ENCODE assay signal across 8 cellular contexts in the genomic region with DNA sequence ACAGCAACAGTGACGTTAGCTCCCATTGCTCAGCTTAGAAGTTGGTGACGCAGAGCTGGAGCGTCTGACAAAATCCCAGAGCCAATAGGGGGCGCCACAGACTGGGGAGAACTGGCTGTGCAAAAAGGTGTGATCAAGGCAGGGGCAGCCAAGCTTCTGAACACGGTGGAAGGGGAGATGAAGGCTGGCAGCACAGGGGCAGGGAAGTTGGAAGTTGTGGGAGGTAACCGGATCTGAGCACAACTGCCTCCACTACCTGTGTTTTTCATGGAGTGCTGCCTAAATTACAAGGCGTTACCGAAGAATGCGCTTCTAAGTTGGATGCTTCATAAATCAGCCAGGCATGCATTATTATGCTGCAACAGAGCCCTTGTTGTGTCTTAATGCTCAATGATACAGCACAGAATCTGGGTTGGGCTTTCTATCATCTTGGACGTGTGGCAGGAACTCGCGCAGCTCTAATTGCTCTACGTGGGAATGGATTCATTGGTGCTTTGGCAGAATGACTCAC.
DNase-seq lines count a peak whose midpoint lies in the region; ATAC-seq, FAIRE-seq and TF ChIP-seq lines count a peak whose summit lies in the region.

No MANE protein-coding gene starts in this region.

- H3K36me3 Mint-ChIP-seq in naive thymus-derived CD8-positive, alpha-beta T cell, result no peaks in the 10 kb centered on the region

- H3K9ac ChIP-seq in SU-DHL-6 (ENCODE audit: low read length), result no peak overlapping the region

- peaks cover 0 to 3% (median 0%) of the 10 kb centered on the region in 9 donors for H3K9me3 Mint-ChIP-seq in naive thymus-derived CD8-positive, alpha-beta T cell

- no peaks in the 10 kb centered on the region for H4K20me1 ChIP-seq in SU-DHL-6 (ENCODE audit: low read depth, low read length)

- ATAC-seq in naive thymus-derived CD8-positive, alpha-beta T cell, result no peak
- ATAC-seq in HG02678 (IDR thresholded peaks at IDR 0.05; ENCODE audit: unreplicated experiment), result no peak
- no peak for ATAC-seq in HG02970 (IDR thresholded peaks at IDR 0.05; ENCODE audit: low FRiP score, unreplicated experiment)

- H2AFZ ChIP-seq in SU-DHL-6 (ENCODE audit: low read depth, low read length, severe bottlenecking), result no peak overlapping the region

- H3K4me3 Mint-ChIP-seq in naive thymus-derived CD8-positive, alpha-beta T cell, result no peak overlapping the region

- DNase-seq in HEK293T (ENCODE audit: extremely low spot score) (peak; percentile 42), iPS DF 19.7 (ENCODE audit: low read depth, low spot score) (peak; percentile 45), frontal cortex (ENCODE audit: low spot score in 2 of 2) (no peak)
- no peak for DNase-seq in naive thymus-derived CD8-positive, alpha-beta T cell

- no peaks in the 10 kb centered on the region for H3K79me2 ChIP-seq in SU-DHL-6 (ENCODE audit: insufficient read depth, low read length)

- POLR2A ChIA-PET in HEK293T (lab: Yijun Ruan, JAX), result no interaction called here
- POLR2A ChIA-PET in naive thymus-derived CD8-positive, alpha-beta T cell (lab: Charles Lee), result no interaction called here

- no peaks in the 10 kb centered on the region for H3K36me3 ChIP-seq in SU-DHL-6 (ENCODE audit: low read length)

- no peak overlapping the region for H3K4me3 ChIP-seq in SU-DHL-6 (ENCODE audit: insufficient read depth, low read length, poor library complexity, severe bottlenecking)

- no peaks in the 10 kb centered on the region for H3K9me2 ChIP-seq in SU-DHL-6 (replicated peaks; ENCODE audit: insufficient read depth, low read length)

- no peaks in the 10 kb centered on the region for H3K9me3 ChIP-seq in SU-DHL-6 (ENCODE audit: insufficient read depth, low read length)

- CTCF ChIA-PET in HEK293T (lab: Yijun Ruan, JAX), result interaction anchor here (0.6 to 1.1 kb wide), 8 partner anchors 9 to 265 kb away, joined by 3 to 4 read pairs (median 4); no protein-coding TSS in a partner anchor

- no peaks in the 10 kb centered on the region for H3F3A ChIP-seq in SU-DHL-6 (ENCODE audit: insufficient read depth)

- peaks cover 0 to 2% (median 0%) of the 10 kb centered on the region in 4 donors for H3K4me1 Mint-ChIP-seq in naive thymus-derived CD8-positive, alpha-beta T cell

- no peak overlapping the region for H3K27ac Mint-ChIP-seq in naive thymus-derived CD8-positive, alpha-beta T cell

- TF ChIP-seq CTCF in C4-2B (conservative IDR thresholded peaks at IDR 0.05) (peak; percentile 47), SU-DHL-6 (IDR thresholded peaks at IDR 0.05; ENCODE audit: insufficient read depth, low read length, poor library complexity, severe bottlenecking) (peak; percentile 22)

- FAIRE-seq in frontal cortex (lab: Jason Lieb, UNC), result no peak

- no peak overlapping the region for H3K4me2 ChIP-seq in SU-DHL-6 (ENCODE audit: low read depth, low read length, poor library complexity, severe bottlenecking)

- no peak overlapping the region for H3K27ac ChIP-seq in C4-2B
- no peak overlapping the region for H3K27ac ChIP-seq in SU-DHL-6 (ENCODE audit: low read depth, low read length)

- H3K27me3 Mint-ChIP-seq in naive thymus-derived CD8-positive, alpha-beta T cell, result peaks cover 1 to 49% (median 4%) of the 10 kb centered on the region in 5 donors

- no peaks in the 10 kb centered on the region for H3K27me3 ChIP-seq in SU-DHL-6 (ENCODE audit: low read length)

TF ChIP-seq in HEK293T, 16 proteins besides CTCF, POLR2A, EP300 and RAD21:
- TF ChIP-seq, protein P1, sequence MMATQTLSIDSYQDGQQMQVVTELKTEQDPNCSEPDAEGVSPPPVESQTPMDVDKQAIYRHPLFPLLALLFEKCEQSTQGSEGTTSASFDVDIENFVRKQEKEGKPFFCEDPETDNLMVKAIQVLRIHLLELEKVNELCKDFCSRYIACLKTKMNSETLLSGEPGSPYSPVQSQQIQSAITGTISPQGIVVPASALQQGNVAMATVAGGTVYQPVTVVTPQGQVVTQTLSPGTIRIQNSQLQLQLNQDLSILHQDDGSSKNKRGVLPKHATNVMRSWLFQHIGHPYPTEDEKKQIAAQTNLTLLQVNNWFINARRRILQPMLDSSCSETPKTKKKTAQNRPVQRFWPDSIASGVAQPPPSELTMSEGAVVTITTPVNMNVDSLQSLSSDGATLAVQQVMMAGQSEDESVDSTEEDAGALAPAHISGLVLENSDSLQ (IDR thresholded peaks at IDR 0.05), result no peak
- no peak for TF ChIP-seq FOXM1 (IDR thresholded peaks at IDR 0.05; ENCODE audit: borderline replicate concordance)
- no peak for TF ChIP-seq CTBP1 (IDR thresholded peaks at IDR 0.05; ENCODE audit: borderline replicate concordance)
- TF ChIP-seq FOXK2 (IDR thresholded peaks at IDR 0.05), result no peak
- TF ChIP-seq BHLHE40 (IDR thresholded peaks at IDR 0.05; ENCODE audit: borderline replicate concordance), result no peak
- TF ChIP-seq TARDBP (IDR thresholded peaks at IDR 0.05), result no peak
- no peak for TF ChIP-seq NFRKB (IDR thresholded peaks at IDR 0.05)
- TF ChIP-seq L3MBTL2 (conservative IDR thresholded peaks at IDR 0.05), result no peak
- TF ChIP-seq SUZ12 (IDR thresholded peaks at IDR 0.05), result no peak
- TF ChIP-seq SP1 (IDR thresholded peaks at IDR 0.05), result no peak
TF ChIP-seq in HEK293T: peak in this region for 0.

Comparison
In these comparisons a context has a peak if more than half of its experiments do, and no peak if none do; other contexts are left out.
1. DNase-seq: peak in HEK293T (single experiment) and iPS DF 19.7 (single experiment); none in frontal cortex (0 of 2) and naive thymus-derived CD8-positive, alpha-beta T cell (0 of 10).